Comparison of ENCODE assay signal across 16 cellular contexts in the genomic region with DNA sequence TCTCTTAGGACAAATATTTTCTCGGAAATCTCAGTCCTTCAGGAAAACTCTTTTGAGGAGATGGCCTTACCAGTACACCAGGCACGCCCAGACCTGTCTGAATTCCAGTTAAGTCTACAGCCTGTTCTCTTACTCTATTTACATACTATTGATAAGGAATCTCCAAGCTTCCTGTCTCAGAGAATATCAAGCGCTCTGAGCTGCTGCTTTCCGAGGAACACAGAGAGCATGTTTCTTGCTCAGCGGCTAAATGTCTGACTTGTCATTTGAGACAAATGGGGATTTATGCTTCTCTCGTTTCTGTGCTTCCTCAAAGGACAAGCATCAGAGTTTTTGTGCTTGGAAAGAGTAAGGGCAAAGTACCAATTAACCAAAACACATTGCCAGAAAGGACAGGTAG.
A peak's percentile ranks its signal among the peaks of the same experiment; 100 is the strongest.
DNase-seq lines count a peak whose midpoint lies in the region; ATAC-seq, FAIRE-seq and TF ChIP-seq lines count a peak whose summit lies in the region.
"Had no signal": no experiment of that assay in that cellular context is flagged by ENCODE, and none has a peak within 500 bp of the region (broad histone marks: within the 10 kb centered on the region; RNA-seq: fewer than 3 reads in every experiment).

No MANE protein-coding gene starts in this region.

- dilution Hi-C loops in keratinocyte (cut with MboI; ENCODE audit: extremely low pct_ligation_motif_present, low sequenced_read_pairs) = loop anchor here (25.0 kb wide), 1 partner anchor 172 kb away; no protein-coding TSS in a partner anchor

- ATAC-seq in HG03025 (IDR thresholded peaks at IDR 0.05; ENCODE audit: low FRiP score, unreplicated experiment) (no peak), GM21576 (IDR thresholded peaks at IDR 0.05; ENCODE audit: unreplicated experiment) (no peak)
- ATAC-seq: stimulated activated naive CD8-positive, alpha-beta T cell treated with anti-CD3 and anti-CD28 coated beads, Interleukin-15, amount 100 ng/mL, for 72 hours had no signal

- H3K4me1 ChIP-seq in Loucy (ENCODE audit: insufficient read depth, low read length, poor library complexity, severe bottlenecking) = peaks cover 5% of the 10 kb centered on the region
- no peaks in the 10 kb centered on the region for H3K4me1 ChIP-seq in astrocyte (ENCODE audit: insufficient read depth, low read length)
- peaks cover 23% of the 10 kb centered on the region for H3K4me1 ChIP-seq in keratinocyte (ENCODE audit: control insufficient read depth, extremely low read depth, insufficient read depth, low read length)
- peaks cover 4% of the 10 kb centered on the region for H3K4me1 ChIP-seq in prostate gland (replicated peaks)
- H3K4me1 ChIP-seq in transverse colon = peaks cover 0 to 6% (median 0%) of the 10 kb centered on the region in 4 donors
- H3K4me1 ChIP-seq: BLaER1 had no signal

- H3K79me2 ChIP-seq in Loucy (ENCODE audit: insufficient read depth, low read length) = no peaks in the 10 kb centered on the region
- H3K79me2 ChIP-seq in astrocyte (ENCODE audit: insufficient read depth, low read length) = no peaks in the 10 kb centered on the region
- H3K79me2 ChIP-seq in keratinocyte (ENCODE audit: control insufficient read depth, insufficient read depth, low read length) = no peaks in the 10 kb centered on the region

- no peak overlapping the region for H3K4me3 Mint-ChIP-seq in astrocyte (ENCODE audit: unreplicated experiment)
- H3K4me3 Mint-ChIP-seq: activated CD4-positive, alpha-beta memory T cell treated with anti-CD3 and anti-CD28 coated beads, Interleukin-2, amount 10 ng/mL, durations not matched to agents 7 days and 5 days; stimulated activated naive CD8-positive, alpha-beta T cell treated with anti-CD3 and anti-CD28 coated beads, Interleukin-15, amount 100 ng/mL, for 72 hours had no signal

- H3K27ac ChIP-seq in astrocyte (ENCODE audit: low read depth, low read length) (no peak overlapping the region), keratinocyte (ENCODE audit: control insufficient read depth, insufficient read depth, low read length) (peak overlapping the region; percentile 5), prostate gland (peak overlapping the region; percentile 26 to 35), transverse colon (no peak overlapping the region)
- H3K27ac ChIP-seq: BLaER1, cardiac muscle cell, PC-9 had no signal

- H3K4me1 Mint-ChIP-seq in astrocyte (ENCODE audit: low read depth, unreplicated experiment) = peaks cover 22% of the 10 kb centered on the region
- H3K4me1 Mint-ChIP-seq: stimulated activated naive CD8-positive, alpha-beta T cell treated with anti-CD3 and anti-CD28 coated beads, Interleukin-15, amount 100 ng/mL, for 72 hours had no signal

- no peaks in the 10 kb centered on the region for H3K9me1 ChIP-seq in keratinocyte (ENCODE audit: control insufficient read depth, extremely low read depth, insufficient read depth, low read length)

- H3F3A ChIP-seq in Loucy (ENCODE audit: low read depth) = no peaks in the 10 kb centered on the region

- H2AFZ ChIP-seq in Loucy (ENCODE audit: low read length) (0 out of 2 replicates have a peak overlapping the region, but pooled peaks have one; percentile 20), astrocyte (ENCODE audit: low read depth, low read length) (peak overlapping the region; percentile 28), keratinocyte (ENCODE audit: control insufficient read depth, low read length) (peak overlapping the region; percentile 62)
- H2AFZ ChIP-seq: PC-9 had no signal

- no peaks in the 10 kb centered on the region for H3K9me2 ChIP-seq in Loucy (replicated peaks; ENCODE audit: low read depth, low read length)

- FAIRE-seq in astrocyte (lab: Jason Lieb, UNC) (no peak), keratinocyte (lab: Jason Lieb, UNC) (peak; percentile 92)
- FAIRE-seq: GM12892 had no signal

- no peaks in the 10 kb centered on the region for H3K36me3 ChIP-seq in Loucy (ENCODE audit: insufficient read depth, low read length)
- H3K36me3 ChIP-seq in astrocyte (ENCODE audit: insufficient read depth, low read length) = no peaks in the 10 kb centered on the region
- H3K36me3 ChIP-seq in keratinocyte (ENCODE audit: control insufficient read depth in 2 of 2, extremely low read depth in 1 of 2, insufficient read depth in 2 of 2, low read length in 2 of 2) = no peaks in the 10 kb centered on the region
- no peaks in the 10 kb centered on the region for H3K36me3 ChIP-seq in prostate gland
- H3K36me3 ChIP-seq in transverse colon = no peaks in the 10 kb centered on the region
- H3K36me3 ChIP-seq: BLaER1, cardiac muscle cell had no signal

- DNase-seq in astrocyte (ENCODE audit: low read depth) (no peak), keratinocyte (ENCODE audit: low read depth, low spot score) (no peak), prostate gland (ENCODE audit: low spot score) (peak; percentile 87), transverse colon (no peak), cerebellum (ENCODE audit: low spot score) (no peak)
- DNase-seq: activated CD4-positive, alpha-beta memory T cell treated with anti-CD3 and anti-CD28 coated beads, Interleukin-2, amount 10 ng/mL, durations not matched to agents 7 days and 5 days; activated effector memory CD4-positive, alpha-beta T cell treated with Interleukin-2 at 50 U/mL for 16 hours; NCI-H446; PC-9; stimulated activated naive CD8-positive, alpha-beta T cell treated with anti-CD3 and anti-CD28 coated beads, Interleukin-15, amount 100 ng/mL, for 72 hours had no signal

- no peak overlapping the region for H3K4me2 ChIP-seq in Loucy (ENCODE audit: low read depth, low read length, poor library complexity, severe bottlenecking)
- no peak overlapping the region for H3K4me2 ChIP-seq in astrocyte (ENCODE audit: low read length)
- peak overlapping the region; percentile 61 for H3K4me2 ChIP-seq in keratinocyte (ENCODE audit: control insufficient read depth, extremely low read depth, insufficient read depth, low read depth, low read length)
- H3K4me2 ChIP-seq: BLaER1, PC-9 had no signal

- intact Hi-C loops in prostate gland (cut with DNase I) = no loop called here
- intact Hi-C loops in transverse colon (cut with DNase I; ENCODE audit: low total_unique reads) = no loop called here

- TF ChIP-seq EP300 in transverse colon (IDR thresholded peaks at IDR 0.05; ENCODE audit: low read depth) = no peak

- 29% methylated on average over 6 of the region's 6 CpGs for WGBS in prostate gland
- 40 to 45% methylated on average over 4 to 6 of the region's 6 CpGs for WGBS in transverse colon (ENCODE audit: low coverage in 1 of 2), 2 donors

- TF ChIP-seq CTCF in Loucy (conservative IDR thresholded peaks at IDR 0.05; ENCODE audit: low read length) (no peak), astrocyte (IDR thresholded peaks at IDR 0.05; ENCODE audit: insufficient read depth, low read depth, low read length) (no peak), keratinocyte (optimal IDR thresholded peaks at IDR 0.05 in 1 of 3, IDR thresholded peaks at IDR 0.05 in 1 of 3, conservative IDR thresholded peaks at IDR 0.05 in 1 of 3; ENCODE audit: extremely low read depth in 1 of 3, insufficient read depth in 2 of 3, low read length in 3 of 3) (no peak), prostate gland (IDR thresholded peaks at IDR 0.05) (no peak), transverse colon (IDR thresholded peaks at IDR 0.05) (no peak)

- TF ChIP-seq POLR2A in prostate gland (IDR thresholded peaks at IDR 0.05) (no peak), transverse colon (IDR thresholded peaks at IDR 0.05) (no peak)

- no peaks in the 10 kb centered on the region for H3K27me3 Mint-ChIP-seq in astrocyte (ENCODE audit: low read depth, unreplicated experiment)
- H3K27me3 Mint-ChIP-seq: stimulated activated naive CD8-positive, alpha-beta T cell treated with anti-CD3 and anti-CD28 coated beads, Interleukin-15, amount 100 ng/mL, for 72 hours had no signal

- H3K9me3 ChIP-seq in Loucy (ENCODE audit: insufficient read depth, low read depth, low read length) (no peaks in the 10 kb centered on the region), astrocyte (ENCODE audit: insufficient read depth, low read depth, low read length) (no peaks in the 10 kb centered on the region), keratinocyte (ENCODE audit: control insufficient read depth, low read depth, low read length) (no peaks in the 10 kb centered on the region), prostate gland (no peaks in the 10 kb centered on the region), transverse colon (no peaks in the 10 kb centered on the region)
- H3K9me3 ChIP-seq: BLaER1 had no signal

- no peaks in the 10 kb centered on the region for H3K36me3 Mint-ChIP-seq in astrocyte (ENCODE audit: low read depth, unreplicated experiment)

- H3K27me3 ChIP-seq in Loucy (ENCODE audit: insufficient read depth, low read length, poor library complexity, severe bottlenecking) = no peaks in the 10 kb centered on the region
- no peaks in the 10 kb centered on the region for H3K27me3 ChIP-seq in astrocyte (ENCODE audit: insufficient read depth, low read length)
- no peaks in the 10 kb centered on the region for H3K27me3 ChIP-seq in keratinocyte (ENCODE audit: control insufficient read depth, extremely low read depth, insufficient read depth, low read length)
- no peaks in the 10 kb centered on the region for H3K27me3 ChIP-seq in prostate gland (replicated peaks; ENCODE audit: insufficient read depth)
- no peaks in the 10 kb centered on the region for H3K27me3 ChIP-seq in transverse colon
- H3K27me3 ChIP-seq: BLaER1, cardiac muscle cell had no signal

- in situ Hi-C loops in transverse colon (cut with MboI; ENCODE audit: low pct_ligation_motif_present in 1 of 4, low pct_unique_long_range_greater_than_20kb in 1 of 4, low sequenced_read_pairs in 3 of 4) = no loop called here

- H3K9ac ChIP-seq in Loucy (ENCODE audit: low read depth, low read length, poor library complexity, severe bottlenecking) (no peak overlapping the region), astrocyte (ENCODE audit: low read length) (no peak overlapping the region), keratinocyte (ENCODE audit: control insufficient read depth, extremely low read depth, insufficient read depth, low read length) (no peak overlapping the region)
- H3K9ac ChIP-seq: BLaER1 had no signal

- H3K4me3 ChIP-seq in Loucy (ENCODE audit: low read length, poor library complexity, severe bottlenecking) (no peak overlapping the region), astrocyte (ENCODE audit: insufficient read depth, low read depth, low read length) (no peak overlapping the region), keratinocyte (ENCODE audit: control insufficient read depth in 2 of 3, extremely low read depth in 1 of 3, insufficient read depth in 2 of 3, low read depth in 1 of 3, low read length in 3 of 3) (peak overlapping the region; percentile 3 to 22 (median 3)), prostate gland (no peak overlapping the region), transverse colon (no peak overlapping the region)
- H3K4me3 ChIP-seq: BLaER1, cardiac muscle cell, PC-9 had no signal

- no peak overlapping the region for H3K27ac Mint-ChIP-seq in astrocyte (ENCODE audit: unreplicated experiment)
- H3K27ac Mint-ChIP-seq: activated CD4-positive, alpha-beta memory T cell treated with anti-CD3 and anti-CD28 coated beads, Interleukin-2, amount 10 ng/mL, durations not matched to agents 7 days and 5 days; stimulated activated naive CD8-positive, alpha-beta T cell treated with anti-CD3 and anti-CD28 coated beads, Interleukin-15, amount 100 ng/mL, for 72 hours had no signal

- H3K9me3 Mint-ChIP-seq in astrocyte (ENCODE audit: unreplicated experiment) = no peaks in the 10 kb centered on the region
- H3K9me3 Mint-ChIP-seq: activated CD4-positive, alpha-beta memory T cell treated with anti-CD3 and anti-CD28 coated beads, Interleukin-2, amount 10 ng/mL, durations not matched to agents 7 days and 5 days; stimulated activated naive CD8-positive, alpha-beta T cell treated with anti-CD3 and anti-CD28 coated beads, Interleukin-15, amount 100 ng/mL, for 72 hours had no signal

- H4K20me1 ChIP-seq in Loucy (ENCODE audit: insufficient read depth, low read length, poor library complexity, severe bottlenecking) (no peaks in the 10 kb centered on the region), astrocyte (ENCODE audit: insufficient read depth, low read length) (no peaks in the 10 kb centered on the region), keratinocyte (ENCODE audit: control insufficient read depth, extremely low read depth, insufficient read depth, low read length) (no peaks in the 10 kb centered on the region)
- H4K20me1 ChIP-seq: BLaER1 had no signal

Comparison
In these comparisons a context has a peak if more than half of its experiments do, and no peak if none do; other contexts are left out.
1. H3K4me3 ChIP-seq: peak in keratinocyte (3 of 3); none in Loucy (single experiment), astrocyte (single experiment), prostate gland (0 of 2) and transverse colon (0 of 4).
2. H3K27ac ChIP-seq: peak in keratinocyte (single experiment) and prostate gland (2 of 2); none in astrocyte (single experiment) and transverse colon (0 of 4).
3. Peak in every context shown above with its lines, with median percentiles within 50 percentile points of each other: H2AFZ ChIP-seq.